ENCODE assay signal across 8 cellular contexts in genomic region chr14:55272415-55272786, GRCh38. TPM values are rescaled to one million over a fixed set of nuclear protein-coding genes. Genes with fewer than 3 reads are reported as not detected.
DNase-seq lines count a peak whose midpoint lies in the region; ATAC-seq and TF ChIP-seq lines count a peak whose summit lies in the region.

No MANE protein-coding gene starts in this region.

- no peak for ATAC-seq in left lobe of liver

- H3K27ac ChIP-seq in SU-DHL-6 (ENCODE audit: low read depth, low read length) (no peak overlapping the region), rectal smooth muscle tissue (ENCODE audit: low read depth, low read length) (no peak overlapping the region)

- peak overlapping the region; percentile 60 for H3K4me2 ChIP-seq in SU-DHL-6 (ENCODE audit: low read depth, low read length, poor library complexity, severe bottlenecking)

- H3K9me3 ChIP-seq in SU-DHL-6 (ENCODE audit: insufficient read depth, low read length): no peaks in the 10 kb centered on the region

- no peaks in the 10 kb centered on the region for H3F3A ChIP-seq in SU-DHL-6 (ENCODE audit: insufficient read depth)

- no peaks in the 10 kb centered on the region for H3K9me2 ChIP-seq in SU-DHL-6 (replicated peaks; ENCODE audit: insufficient read depth, low read length)

- TF ChIP-seq CTCF in GM12864 (IDR thresholded peaks at IDR 0.05; ENCODE audit: low read depth, low read length, missing control alignments) (no peak), SU-DHL-6 (IDR thresholded peaks at IDR 0.05; ENCODE audit: insufficient read depth, low read length, poor library complexity, severe bottlenecking) (no peak), fibroblast of mammary gland (conservative IDR thresholded peaks at IDR 0.05; ENCODE audit: control insufficient read depth, insufficient read depth, low read depth, low read length) (no peak)

- peak overlapping the region; percentile 17 for H2AFZ ChIP-seq in SU-DHL-6 (ENCODE audit: low read depth, low read length, severe bottlenecking)

- peaks cover 57% of the 10 kb centered on the region for H3K79me2 ChIP-seq in SU-DHL-6 (ENCODE audit: insufficient read depth, low read length)

- H3K27me3 ChIP-seq in SU-DHL-6 (ENCODE audit: low read length) (no peaks in the 10 kb centered on the region), rectal smooth muscle tissue (ENCODE audit: control insufficient read depth, insufficient read depth, low read length) (no peaks in the 10 kb centered on the region)

- peak overlapping the region; percentile 91 for H3K4me3 ChIP-seq in GM12864 (ENCODE audit: low read depth, low read length)
- H3K4me3 ChIP-seq in SU-DHL-6 (ENCODE audit: insufficient read depth, low read length, poor library complexity, severe bottlenecking): peak overlapping the region; percentile 73
- H3K4me3 ChIP-seq in fibroblast of mammary gland (ENCODE audit: control insufficient read depth, low read depth, low read length): peak overlapping the region; percentile 93
- H3K4me3 ChIP-seq in rectal smooth muscle tissue (ENCODE audit: low read length): peak overlapping the region; percentile 99

- peaks cover 9% of the 10 kb centered on the region; the same call in 1 of the 2 replicates for H4K20me1 ChIP-seq in SU-DHL-6 (ENCODE audit: low read depth, low read length)

- peaks cover 20% of the 10 kb centered on the region for H3K4me1 ChIP-seq in rectal smooth muscle tissue (ENCODE audit: control insufficient read depth, insufficient read depth, low read length)

- DNase-seq in GM12864 (ENCODE audit: low read depth) (no peak), fibroblast of mammary gland (ENCODE audit: low read depth) (no peak), D341Med (ENCODE audit: low spot score) (no peak), left lobe of liver (ENCODE audit: low spot score) (no peak), AG08395 (ENCODE audit: low spot score) (no peak)
- no peak for DNase-seq in activated CD4-positive, CD25-positive, alpha-beta regulatory T cell treated with anti-CD3 and anti-CD28 coated beads, Interleukin-2, amount 50 U/mL, for 72 hours

- H3K9ac ChIP-seq in SU-DHL-6 (ENCODE audit: low read length): peak overlapping the region; percentile 88
- H3K9ac ChIP-seq in rectal smooth muscle tissue (ENCODE audit: low read length): peak overlapping the region; percentile 99

- H3K36me3 ChIP-seq in SU-DHL-6 (ENCODE audit: low read length): no peaks in the 10 kb centered on the region
- H3K36me3 ChIP-seq in rectal smooth muscle tissue (ENCODE audit: control insufficient read depth, insufficient read depth, low read length): no peaks in the 10 kb centered on the region

RNA-seq across cellular contexts. Expression of gene FBXO34, which starts 1.2 kb away (rescaled TPM):
- 5.8 TPM for total RNA-seq in left lobe of liver
